11 cellular contexts compared by ENCODE assay signal in genomic region chr10:110335314-110336064, GRCh38. TPM values are rescaled to one million over a fixed set of nuclear protein-coding genes. Genes with fewer than 3 reads are reported as not detected.
DNase-seq lines count a peak whose midpoint lies in the region; ATAC-seq and TF ChIP-seq lines count a peak whose summit lies in the region.
"Had no signal": no experiment of that assay in that cellular context is flagged by ENCODE, and none has a peak within 500 bp of the region (broad histone marks: within the 10 kb centered on the region; RNA-seq: fewer than 3 reads in every experiment).

No MANE protein-coding gene starts in this region.

- H3K79me2 ChIP-seq in ACC112 (ENCODE audit: control insufficient read depth, insufficient read depth, low read length, unreplicated experiment), result no peaks in the 10 kb centered on the region

- H3K27ac ChIP-seq in ACC112 (ENCODE audit: low read depth, low read length), result peak overlapping the region; percentile 79
- H3K27ac ChIP-seq: right lobe of liver had no signal

- H3K4me3 Mint-ChIP-seq in glutamatergic neuron (ENCODE audit: unreplicated experiment), result no peak overlapping the region
- H3K4me3 Mint-ChIP-seq in stimulated activated memory B cell treated with anti-CD40 and anti-IgM and Interleukin-4, amounts not matched to agents 10 μg/mL and 1 μg/mL and 100 μg/mL, for 72 hours, result no peak overlapping the region

- peak overlapping the region; percentile 1 for H2AFZ ChIP-seq in ACC112 (ENCODE audit: low read length, unreplicated experiment)

- DNase-seq in glutamatergic neuron, result no peak
- no peak for DNase-seq in GM10266 (ENCODE audit: extremely low spot score)
- no peak for DNase-seq in amygdala (lab: John Stamatoyannopoulos, UW)
- DNase-seq: COR-L47, left ventricle myocardium superior, right lobe of liver had no signal

- TF ChIP-seq CTCF in WI38 (IDR thresholded peaks at IDR 0.05; ENCODE audit: low read depth, low read length) (no peak), glutamatergic neuron (IDR thresholded peaks at IDR 0.05; ENCODE audit: partially characterized antibody, unreplicated experiment) (no peak), GM10266 (IDR thresholded peaks at IDR 0.05; ENCODE audit: control insufficient read depth, insufficient read depth, low read depth, missing control alignments) (no peak)

- no peaks in the 10 kb centered on the region for H3K27me3 Mint-ChIP-seq in glutamatergic neuron (ENCODE audit: unreplicated experiment)
- peaks cover 8% of the 10 kb centered on the region for H3K27me3 Mint-ChIP-seq in stimulated activated memory B cell treated with anti-CD40 and anti-IgM and Interleukin-4, amounts not matched to agents 10 μg/mL and 1 μg/mL and 100 μg/mL, for 72 hours

- ATAC-seq in HG03432 (IDR thresholded peaks at IDR 0.05; ENCODE audit: unreplicated experiment) (peak; percentile 46), HG02852 (IDR thresholded peaks at IDR 0.05; ENCODE audit: unreplicated experiment) (no peak)
- ATAC-seq in stimulated activated memory B cell treated with anti-CD40 and anti-IgM and Interleukin-4, amounts not matched to agents 10 μg/mL and 1 μg/mL and 100 μg/mL, for 72 hours, result no peak
- ATAC-seq: right lobe of liver had no signal

- no peaks in the 10 kb centered on the region for H3K36me3 ChIP-seq in ACC112 (ENCODE audit: insufficient read depth, low read length)
- H3K36me3 ChIP-seq: right lobe of liver had no signal

- H3K4me3 ChIP-seq in ACC112 (ENCODE audit: low read depth, low read length) (peak overlapping the region; percentile 8; the same call in 1 of the 2 replicates), WI38 (ENCODE audit: low read depth, low read length) (peak overlapping the region; percentile 3; the same call in 1 of the 2 replicates)
- H3K4me3 ChIP-seq: right lobe of liver had no signal

- H3K4me1 Mint-ChIP-seq in glutamatergic neuron (ENCODE audit: low read depth, unreplicated experiment), result peaks cover 14% of the 10 kb centered on the region
- peaks cover 7% of the 10 kb centered on the region for H3K4me1 Mint-ChIP-seq in stimulated activated memory B cell treated with anti-CD40 and anti-IgM and Interleukin-4, amounts not matched to agents 10 μg/mL and 1 μg/mL and 100 μg/mL, for 72 hours

- peaks cover 11% of the 10 kb centered on the region for H3K36me3 Mint-ChIP-seq in glutamatergic neuron (ENCODE audit: unreplicated experiment)
- peaks cover under 1% of the 10 kb centered on the region for H3K36me3 Mint-ChIP-seq in stimulated activated memory B cell treated with anti-CD40 and anti-IgM and Interleukin-4, amounts not matched to agents 10 μg/mL and 1 μg/mL and 100 μg/mL, for 72 hours

- peaks cover 36% of the 10 kb centered on the region for H3K4me1 ChIP-seq in ACC112 (ENCODE audit: control insufficient read depth, insufficient read depth, low read length, unreplicated experiment)
- H3K4me1 ChIP-seq: right lobe of liver had no signal

- peak overlapping the region; percentile 56 for H3K27ac Mint-ChIP-seq in glutamatergic neuron (ENCODE audit: unreplicated experiment)
- H3K27ac Mint-ChIP-seq in stimulated activated memory B cell treated with anti-CD40 and anti-IgM and Interleukin-4, amounts not matched to agents 10 μg/mL and 1 μg/mL and 100 μg/mL, for 72 hours, result no peak overlapping the region

- no peaks in the 10 kb centered on the region for H3K27me3 ChIP-seq in ACC112 (ENCODE audit: insufficient read depth, low read length)
- H3K27me3 ChIP-seq: right lobe of liver had no signal

- peaks cover 6% of the 10 kb centered on the region for H3K9me3 Mint-ChIP-seq in glutamatergic neuron (ENCODE audit: unreplicated experiment)
- H3K9me3 Mint-ChIP-seq in stimulated activated memory B cell treated with anti-CD40 and anti-IgM and Interleukin-4, amounts not matched to agents 10 μg/mL and 1 μg/mL and 100 μg/mL, for 72 hours, result peaks cover 7% of the 10 kb centered on the region

RNA-seq across cellular contexts. Expression of gene SMNDC1, which starts 30.8 kb away (rescaled TPM):
- total RNA-seq in glutamatergic neuron (ENCODE audit: unreplicated experiment), result 37.1 TPM
